ENCODE assay signal across 8 cellular contexts in the genomic region with DNA sequence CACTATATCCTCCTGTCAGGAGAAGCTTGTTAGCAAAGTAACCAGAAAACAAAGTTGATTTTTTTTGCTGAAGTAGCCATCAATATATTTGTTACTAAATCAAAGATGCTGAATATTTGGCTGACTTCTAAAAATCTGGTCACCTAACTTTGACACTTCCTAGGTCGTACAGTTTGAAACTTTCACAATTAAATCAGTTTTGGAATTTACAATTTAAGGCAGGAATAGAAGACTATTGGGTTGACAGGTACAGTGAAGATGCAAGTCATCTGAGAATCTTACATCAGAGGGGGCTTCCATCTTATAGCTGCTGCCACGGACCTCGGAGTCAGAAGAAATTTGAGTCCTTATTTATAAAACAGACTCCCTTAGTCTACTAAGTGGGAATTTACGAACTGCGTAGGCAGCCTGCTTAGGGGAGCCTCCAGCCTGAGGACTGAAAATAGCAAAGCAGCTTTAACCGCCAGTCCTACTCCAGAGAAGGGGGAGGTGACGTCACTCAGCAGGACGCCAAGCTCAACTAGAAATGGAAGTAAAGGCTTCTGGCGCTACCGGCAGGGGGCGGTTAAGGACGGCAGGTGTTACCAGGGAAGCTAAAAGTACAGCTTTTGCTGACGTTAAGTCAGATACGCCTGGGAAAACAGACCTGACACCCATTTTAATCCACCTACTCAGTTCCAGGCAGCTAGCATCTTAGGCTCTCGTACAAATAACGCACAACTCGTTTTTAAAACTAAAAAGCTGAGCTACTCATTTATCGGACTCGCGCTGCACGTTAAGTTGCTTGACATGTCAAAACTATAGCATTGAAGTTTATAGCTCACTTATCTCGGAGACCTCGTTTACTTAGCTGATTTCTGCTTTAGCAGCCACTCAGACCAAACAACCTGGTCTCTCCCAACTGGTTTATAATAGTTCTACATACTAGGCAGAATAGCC.
DNase-seq lines count a peak whose midpoint lies in the region; ATAC-seq, FAIRE-seq and TF ChIP-seq lines count a peak whose summit lies in the region.

No MANE protein-coding gene starts in this region.

- peak overlapping the region; percentile 94 for H3K27ac ChIP-seq in RWPE2 (ENCODE audit: poor library complexity, severe bottlenecking)
- peak overlapping the region; percentile 85 for H3K27ac ChIP-seq in suprapubic skin

- DNase-seq in Daoy (ENCODE audit: low read depth) (peak; percentile 98), H54 (ENCODE audit: insufficient read length, low spot score) (no peak), M059J (ENCODE audit: low read depth) (peak; percentile 99), RWPE2 (ENCODE audit: low spot score) (peak; percentile 91), foreskin fibroblast (peak; percentile 93 to 97), suprapubic skin (ENCODE audit: low spot score in 2 of 2) (peak; percentile 94 to 96)
- peak; percentile 95 for DNase-seq in activated effector memory CD4-positive, alpha-beta T cell treated with anti-CD3 and anti-CD28 coated beads, Interleukin-2, amount 50 U/mL, for 16 hours

- H2AFZ ChIP-seq in neuron (ENCODE audit: low read depth, low read length): no peak overlapping the region

- peak; percentile 80 for FAIRE-seq in H54 (lab: Jason Lieb, UNC)

- H3K9me3 ChIP-seq in RWPE2 (ENCODE audit: severe bottlenecking) (no peaks in the 10 kb centered on the region), neuron (ENCODE audit: low read length) (no peaks in the 10 kb centered on the region), suprapubic skin (no peaks in the 10 kb centered on the region)

- TF ChIP-seq EP300 in suprapubic skin (IDR thresholded peaks at IDR 0.05): no peak

- under 1% methylated on average over 23 of the region's 23 CpGs for WGBS in suprapubic skin

- H3K36me3 ChIP-seq in RWPE2 (ENCODE audit: low read depth) (no peaks in the 10 kb centered on the region), neuron (ENCODE audit: insufficient read depth, low read length) (no peaks in the 10 kb centered on the region), suprapubic skin (no peaks in the 10 kb centered on the region)

- peak; percentile 47 for ATAC-seq in RWPE2 (ENCODE audit: low read depth)

- H3K4me1 ChIP-seq in RWPE2 (ENCODE audit: insufficient read depth, poor library complexity, severe bottlenecking): peaks cover 19% of the 10 kb centered on the region
- peaks cover 38% of the 10 kb centered on the region for H3K4me1 ChIP-seq in neuron (ENCODE audit: insufficient read depth, low read length)
- H3K4me1 ChIP-seq in suprapubic skin: peaks cover 26% of the 10 kb centered on the region

- TF ChIP-seq CTCF in RWPE2 (IDR thresholded peaks at IDR 0.05; ENCODE audit: poor library complexity, severe bottlenecking) (peak; percentile 85), foreskin fibroblast (IDR thresholded peaks at IDR 0.05; ENCODE audit: low read depth, low read length) (peak; percentile 85), suprapubic skin (IDR thresholded peaks at IDR 0.05) (peak; percentile 54 to 83)

- H3K4me3 ChIP-seq in RWPE2 (ENCODE audit: severe bottlenecking) (peak overlapping the region; percentile 48), foreskin fibroblast (ENCODE audit: low read depth in 1 of 2, low read length in 2 of 2) (peak overlapping the region; percentile 76 to 90), neuron (ENCODE audit: low read length) (peak overlapping the region; percentile 53), suprapubic skin (peak overlapping the region; percentile 69)

- peak; percentile 76 for TF ChIP-seq POLR2A in H54 (IDR thresholded peaks at IDR 0.05; ENCODE audit: low read depth, low read length)
- TF ChIP-seq POLR2A in suprapubic skin (IDR thresholded peaks at IDR 0.05): no peak

- H3K27me3 ChIP-seq in RWPE2 (ENCODE audit: insufficient read depth, poor library complexity, severe bottlenecking) (no peaks in the 10 kb centered on the region), neuron (ENCODE audit: insufficient read depth, low read length) (no peaks in the 10 kb centered on the region), suprapubic skin (no peaks in the 10 kb centered on the region)
